Comparison of ENCODE assay signal across 19 cellular contexts in genomic region chr11:20417771-20418170, GRCh38. TPM values are rescaled to one million over a fixed set of nuclear protein-coding genes. Genes with fewer than 3 reads are reported as not detected.
A peak's percentile ranks its signal among the peaks of the same experiment; 100 is the strongest.
DNase-seq lines count a peak whose midpoint lies in the region; ATAC-seq, FAIRE-seq and TF ChIP-seq lines count a peak whose summit lies in the region.
"Had no signal": no experiment of that assay in that cellular context is flagged by ENCODE, and none has a peak within 500 bp of the region (broad histone marks: within the 10 kb centered on the region; RNA-seq: fewer than 3 reads in every experiment).

No MANE protein-coding gene starts in this region.

- H3K27me3 ChIP-seq in SK-N-SH (ENCODE audit: insufficient read depth), result no peaks in the 10 kb centered on the region
- H3K27me3 ChIP-seq: BE2C had no signal

- H3K9me2 ChIP-seq in SK-N-SH, result no peaks in the 10 kb centered on the region

- H3K4me2 ChIP-seq in SK-N-SH, result no peak overlapping the region

- no peaks in the 10 kb centered on the region for H3K9me3 ChIP-seq in SK-N-SH
- H3K9me3 ChIP-seq: BE2C, HAP-1 had no signal

- peak; percentile 16 for FAIRE-seq in D721Med (lab: Jason Lieb, UNC)
- peak; percentile 9 for FAIRE-seq in HTR-8/SVneo (lab: Jason Lieb, UNC)
- FAIRE-seq: G401.6, GM12891, GM18507, H1 had no signal

- no peak overlapping the region for H3K9ac ChIP-seq in SK-N-SH

- peak in 1 of 2 experiments; percentile 72; a peak in 2 of 4 replicates for TF ChIP-seq EP300 in SK-N-SH (IDR thresholded peaks at IDR 0.05; ENCODE audit: borderline replicate concordance in 1 of 2, low read depth in 1 of 2, low read length in 1 of 2)

- TF ChIP-seq RAD21 in SK-N-SH (IDR thresholded peaks at IDR 0.05; ENCODE audit: low read length), result no peak

- POLR2A ChIA-PET in SK-N-SH (lab: Yijun Ruan, JAX), result no interaction called here

- CTCF ChIA-PET in SK-N-SH (lab: Yijun Ruan, JAX), result interaction anchor here (0.6 to 2.0 kb wide), 2 partner anchors 20 to 26 kb away, joined by 3 to 7 read pairs; no protein-coding TSS in a partner anchor

- no peak overlapping the region for H2AFZ ChIP-seq in SK-N-SH (ENCODE audit: low read depth)

- H3K4me1 ChIP-seq in SK-N-SH (ENCODE audit: control insufficient read depth in 1 of 2, insufficient read depth in 2 of 2, low read depth in 1 of 2, low read length in 1 of 2), result peaks cover 0 to 8% of the 10 kb centered on the region in 2 experiments; a peak in 2 of 4 replicates
- H3K4me1 ChIP-seq: BE2C, HAP-1 had no signal

- TF ChIP-seq CTCF in D721Med (IDR thresholded peaks at IDR 0.05; ENCODE audit: insufficient read depth, missing control alignments) (no peak), SK-N-SH (IDR thresholded peaks at IDR 0.05) (no peak)

- no peaks in the 10 kb centered on the region for H3K79me2 ChIP-seq in SK-N-SH (ENCODE audit: insufficient read depth)

- H3K4me3 ChIP-seq in SK-N-SH (ENCODE audit: low read depth in 2 of 2, low read length in 1 of 2), result no peak overlapping the region
- H3K4me3 ChIP-seq: HAP-1 had no signal

- H3F3A ChIP-seq in SK-N-SH (replicated peaks; ENCODE audit: insufficient read depth), result no peaks in the 10 kb centered on the region

- no peak for TF ChIP-seq POLR2A in erythroblast (IDR thresholded peaks at IDR 0.05; ENCODE audit: low read length)

- no peak for ATAC-seq in GM18868 (IDR thresholded peaks at IDR 0.05; ENCODE audit: unreplicated experiment)

- peak overlapping the region in 1 of 2 experiments; percentile 34; a peak in 2 of 4 replicates for H3K27ac ChIP-seq in SK-N-SH (ENCODE audit: low read depth in 2 of 2, low read length in 1 of 2)

- DNase-seq in D721Med (ENCODE audit: insufficient read length, low spot score), result no peak
- no peak for DNase-seq in HTR-8/SVneo (ENCODE audit: insufficient read length, low spot score)
- DNase-seq in SK-N-SH, result peak; percentile 29
- DNase-seq in erythroblast (lab: John Stamatoyannopoulos, UW), result peak; percentile 13 to 40
- DNase-seq in NOMO-1 (lab: John Stamatoyannopoulos, UW; ENCODE audit: unreplicated experiment in 2 of 2), result no peak
- no peak for DNase-seq in UCSD-AML1 (lab: John Stamatoyannopoulos, UW; ENCODE audit: unreplicated experiment)
- DNase-seq in OCI-M1 (lab: John Stamatoyannopoulos, UW), result no peak
- DNase-seq: ACHN; BE2C; C1 segment of cervical spinal cord; CD4-positive, CD25-positive, alpha-beta regulatory T cell; CD8-positive, alpha-beta memory T cell; COR-L47 had no signal

- whole genome bisulfite sequencing in SK-N-SH (ENCODE audit: low lambda C conversion rate), result 59% methylated on average over 2 of the region's 2 CpGs

- no peaks in the 10 kb centered on the region for H4K20me1 ChIP-seq in SK-N-SH (ENCODE audit: insufficient read depth)

- peaks cover 35 to 40% of the 10 kb centered on the region in 2 experiments for H3K36me3 ChIP-seq in SK-N-SH (replicated peaks in 1 of 2; ENCODE audit: control insufficient read depth in 1 of 2, insufficient read depth in 2 of 2, low read length in 1 of 2)
- H3K36me3 ChIP-seq: BE2C had no signal

TF ChIP-seq in SK-N-SH, 30 proteins besides CTCF, POLR2A, EP300 and RAD21:
- TF ChIP-seq RCOR1 (IDR thresholded peaks at IDR 0.05; ENCODE audit: low read length), result peak; percentile 50; the same call in 1 of the 2 replicates
- TF ChIP-seq FOXM1 (IDR thresholded peaks at IDR 0.05; ENCODE audit: low read depth), result no peak
- TF ChIP-seq MAX (IDR thresholded peaks at IDR 0.05; ENCODE audit: low read depth), result no peak
- no peak for TF ChIP-seq TEAD4 (IDR thresholded peaks at IDR 0.05; ENCODE audit: borderline replicate concordance, insufficient read depth)
- peak; percentile 50; the same call in 1 of the 2 replicates for TF ChIP-seq FOXJ3 (CRISPR knock-in tag; IDR thresholded peaks at IDR 0.05)
- TF ChIP-seq IRF3 (IDR thresholded peaks at IDR 0.05; ENCODE audit: low read depth, low read length), result no peak
- TF ChIP-seq RXRA (IDR thresholded peaks at IDR 0.05; ENCODE audit: borderline replicate concordance, low read depth), result no peak
- TF ChIP-seq GATA2 (CRISPR knock-in tag; IDR thresholded peaks at IDR 0.05), result peak; percentile 88
- no peak for TF ChIP-seq NFIC (IDR thresholded peaks at IDR 0.05; ENCODE audit: borderline replicate concordance)
TF ChIP-seq in SK-N-SH: peak in this region for 3.

RNA-seq across cellular contexts. Expression of gene PRMT3, which starts 30.3 kb away (rescaled TPM):
- 10.8 and 14.9 TPM in 2 replicates for polyA plus RNA-seq in SK-N-SH (2012; rRNA removed)
- 15.6 and 16.9 TPM in 2 replicates for polyA plus RNA-seq in SK-N-SH (2012; cell fraction: cytosol; rRNA removed)
- 10.5 and 16.3 TPM in 2 replicates for polyA plus RNA-seq in SK-N-SH (2012; cell fraction: nucleus; rRNA removed)

RNA-seq across cellular contexts. Expression of gene HTATIP2, which starts 54.3 kb away (rescaled TPM):
- polyA plus RNA-seq in SK-N-SH (2012; rRNA removed), result not detected in 2 replicates
- polyA plus RNA-seq in SK-N-SH (2012; cell fraction: cytosol; rRNA removed), result not detected in 2 replicates
- not detected in 2 replicates for polyA plus RNA-seq in SK-N-SH (2012; cell fraction: nucleus; rRNA removed)

Comparison
In these comparisons a context has a peak if more than half of its experiments do, and no peak if none do; other contexts are left out.
1. DNase-seq: peak in SK-N-SH (single experiment) and erythroblast (2 of 2); none in D721Med (single experiment), HTR-8/SVneo (single experiment), NOMO-1 (0 of 2), UCSD-AML1 (single experiment) and OCI-M1 (single experiment).